ENCODE assay signal across 10 cellular contexts in genomic region chr1:155218854-155219591, GRCh38. TPM values are rescaled to one million over a fixed set of nuclear protein-coding genes. Genes with fewer than 3 reads are reported as not detected.
DNase-seq lines count a peak whose midpoint lies in the region; ATAC-seq, FAIRE-seq and TF ChIP-seq lines count a peak whose summit lies in the region.
"Had no signal": no experiment of that assay in that cellular context is flagged by ENCODE, and none has a peak within 500 bp of the region (broad histone marks: within the 10 kb centered on the region; RNA-seq: fewer than 3 reads in every experiment).

No MANE protein-coding gene starts in this region.

- H3K4me3 ChIP-seq in AG10803 (ENCODE audit: low read length) (no peak overlapping the region), colonic mucosa (no peak overlapping the region), HepG2 (replicated peaks in 1 of 3; ENCODE audit: insufficient read depth in 1 of 3, low read depth in 2 of 3, low read length in 3 of 3) (no peak overlapping the region), tibial nerve (peak overlapping the region in 3 of 4 donors; percentile 0 to 29 (median 23)), MG63 (no peak overlapping the region)
- H3K4me3 ChIP-seq: HAP-1 had no signal

- no peaks in the 10 kb centered on the region for H3K36me3 ChIP-seq in colonic mucosa
- H3K36me3 ChIP-seq in HepG2 (replicated peaks in 1 of 2; ENCODE audit: control insufficient read depth in 1 of 2, insufficient read depth in 2 of 2, low read length in 2 of 2) = no peaks in the 10 kb centered on the region
- peaks cover 0 to 29% (median 0%) of the 10 kb centered on the region in 3 donors for H3K36me3 ChIP-seq in tibial nerve
- peaks cover 2% of the 10 kb centered on the region; the same call in 1 of the 2 replicates for H3K36me3 ChIP-seq in MG63

- no peaks in the 10 kb centered on the region for H3K4me1 ChIP-seq in colonic mucosa
- H3K4me1 ChIP-seq in HepG2 (ENCODE audit: insufficient read depth, low read length) = peaks cover 7% of the 10 kb centered on the region; the same call in 1 of the 2 replicates
- peaks cover 0 to 13% (median 0%) of the 10 kb centered on the region in 4 donors for H3K4me1 ChIP-seq in tibial nerve
- H3K4me1 ChIP-seq: foreskin keratinocyte, HAP-1 had no signal

- FAIRE-seq in GM19239 (lab: Jason Lieb, UNC) = no peak
- FAIRE-seq in HepG2 (lab: Jason Lieb, UNC) = peak; percentile 32

- ATAC-seq in HepG2 (no peak), GM21360 (IDR thresholded peaks at IDR 0.05; ENCODE audit: unreplicated experiment) (no peak)
- ATAC-seq: foreskin keratinocyte had no signal

- H3K9ac ChIP-seq in colonic mucosa (ENCODE audit: low read depth in 2 of 2, low read length in 2 of 2) (no peak overlapping the region), HepG2 (ENCODE audit: insufficient read depth, low read depth, low read length) (no peak overlapping the region)

- no peak for TF ChIP-seq EP300 in HepG2 (IDR thresholded peaks at IDR 0.05; ENCODE audit: low read depth in 2 of 2, low read length in 2 of 2)
- no peak for TF ChIP-seq EP300 in HepG2 (CRISPR knock-in tag; IDR thresholded peaks at IDR 0.05; ENCODE audit: borderline replicate concordance)
- no peak for TF ChIP-seq EP300 in tibial nerve (IDR thresholded peaks at IDR 0.05)

- H3K9me3 ChIP-seq in colonic mucosa = no peaks in the 10 kb centered on the region
- no peaks in the 10 kb centered on the region for H3K9me3 ChIP-seq in HepG2 (ENCODE audit: low read length)
- H3K9me3 ChIP-seq in tibial nerve = no peaks in the 10 kb centered on the region
- no peaks in the 10 kb centered on the region for H3K9me3 ChIP-seq in MG63
- H3K9me3 ChIP-seq: HAP-1 had no signal

- CTCF ChIA-PET in HepG2 (lab: Yijun Ruan, JAX; ENCODE audit: low intra/inter-chr PET ratio, low total read pairs) = no interaction called here

- peak overlapping the region; percentile 80 for H3K27ac ChIP-seq in colonic mucosa
- H3K27ac ChIP-seq in HepG2 (ENCODE audit: extremely low read length, insufficient read depth, low read length) = no peak overlapping the region
- peak overlapping the region in 3 of 4 donors; percentile 19 to 50 (median 30) for H3K27ac ChIP-seq in tibial nerve
- H3K27ac ChIP-seq: foreskin keratinocyte had no signal

- POLR2A ChIA-PET in HepG2 (lab: Yijun Ruan, JAX) = no interaction called here

- no peaks in the 10 kb centered on the region for H4K20me1 ChIP-seq in HepG2 (ENCODE audit: insufficient read depth, low read length)

- H2AFZ ChIP-seq in HepG2 (ENCODE audit: low read length) = no peak overlapping the region

- TF ChIP-seq CTCF in AG10803 (conservative IDR thresholded peaks at IDR 0.05; ENCODE audit: low read length) (no peak), colonic mucosa (IDR thresholded peaks at IDR 0.05) (no peak), HepG2 (CRISPR knock-in tag; IDR thresholded peaks at IDR 0.05) (no peak), tibial nerve (IDR thresholded peaks at IDR 0.05) (no peak)

- in situ Hi-C loops in HepG2 (cut with HindIII; ENCODE audit: extremely low pct_ligation_motif_present, low pct_unique_long_range_greater_than_20kb) = no loop called here

- no peak overlapping the region for H3K4me2 ChIP-seq in HepG2 (ENCODE audit: low read depth, low read length)

- H3K79me2 ChIP-seq in HepG2 (ENCODE audit: insufficient read depth, low read length) = no peaks in the 10 kb centered on the region

- intact Hi-C loops in colonic mucosa (cut with DNase I) = no loop called here
- intact Hi-C loops in HepG2 (cut with micrococcal nuclease; ENCODE audit: unreplicated experiment) = no loop called here

- TF ChIP-seq RAD21 in HepG2 (CRISPR knock-in tag; IDR thresholded peaks at IDR 0.05) = no peak

- WGBS in HepG2 (ENCODE audit: low lambda C conversion rate) = 74% methylated on average over 7 of the region's 7 CpGs
- 32 to 37% methylated on average over 7 of the region's 7 CpGs for WGBS in tibial nerve, 2 donors

- no TSS peak for BruUV-seq in HepG2 (replicated peaks; lab: Mats Ljungman, UMichigan)

- DNase-seq in AG10803 (ENCODE audit: low read depth) = peak; percentile 51
- peak; percentile 22 for DNase-seq in GM19239 (ENCODE audit: insufficient read length, low spot score)
- DNase-seq in OCI-M1 (lab: John Stamatoyannopoulos, UW) = peak; percentile 78
- peak; percentile 77 for DNase-seq in colonic mucosa
- DNase-seq in HepG2 (ENCODE audit: low spot score) = no peak
- DNase-seq in tibial nerve (ENCODE audit: low spot score in 2 of 2) = peak in 1 of 2 donors; percentile 84
- no peak for DNase-seq in MG63

- TF ChIP-seq POLR2A in HepG2 (IDR thresholded peaks at IDR 0.05; ENCODE audit: insufficient read depth in 1 of 2, low read depth in 2 of 2, low read length in 2 of 2) (no peak), tibial nerve (IDR thresholded peaks at IDR 0.05) (no peak)

- no peaks in the 10 kb centered on the region for H3K27me3 ChIP-seq in colonic mucosa
- H3K27me3 ChIP-seq in HepG2 (ENCODE audit: control insufficient read depth in 1 of 2, insufficient read depth in 2 of 2, low read length in 2 of 2) = no peaks in the 10 kb centered on the region
- no peaks in the 10 kb centered on the region for H3K27me3 ChIP-seq in tibial nerve
- no peaks in the 10 kb centered on the region for H3K27me3 ChIP-seq in MG63
- H3K27me3 ChIP-seq: foreskin keratinocyte had no signal

RNA-seq across cellular contexts. Expression of gene MTX1, which starts 10.5 kb away (rescaled TPM):
- total RNA-seq in colonic mucosa (10 to 100 TPM; 37.5 to 55.8 TPM), HepG2 (2016; rRNA removed; fragmentation: Illumina TruSeq; extraction: Trizol) (64.5 and 71.5 TPM in 2 replicates), tibial nerve (10 to 100 TPM; 30.1 to 50.7 (median 35.3) TPM)
- total RNA-seq in HepG2 (2016; cell fraction: cytosol; rRNA removed; fragmentation: Illumina TruSeq; extraction: Trizol; ENCODE audit: low read depth) = 20.6 and 22.4 TPM in 2 replicates
- 65.0 and 76.3 TPM in 2 replicates for total RNA-seq in HepG2 (2016; cell fraction: insoluble cytoplasmic fraction; rRNA removed; fragmentation: Illumina TruSeq; extraction: Trizol)
- 23.2 and 26.5 TPM in 2 replicates for total RNA-seq in HepG2 (2016; cell fraction: membrane; rRNA removed; fragmentation: Illumina TruSeq; extraction: Trizol)
- 35.2 and 36.8 TPM in 2 replicates for total RNA-seq in HepG2 (2016; cell fraction: nucleus; rRNA removed; fragmentation: Illumina TruSeq; extraction: Trizol)
- 72.6 and 85.1 TPM in 2 replicates for polyA plus RNA-seq in HepG2 (2011; rRNA removed)
- 61.1 and 90.3 TPM in 2 replicates for polyA plus RNA-seq in HepG2 (2011; cell fraction: cytosol; rRNA removed)
- 55.1 and 59.0 TPM in 2 replicates for polyA plus RNA-seq in HepG2 (2011; cell fraction: nucleus; rRNA removed)
- polyA plus RNA-seq in HepG2 (2012) = 37.3 and 38.1 TPM in 2 replicates
- polyA plus RNA-seq in HepG2 (2016; cell fraction: cytosol; fragmentation: Illumina TruSeq; extraction: Trizol; ENCODE audit: low read depth) = 25.0 and 25.6 TPM in 2 replicates
- 73.9 and 74.4 TPM in 2 replicates for polyA plus RNA-seq in HepG2 (2016; cell fraction: insoluble cytoplasmic fraction; fragmentation: Illumina TruSeq; extraction: Trizol; ENCODE audit: low read depth)
- polyA plus RNA-seq in HepG2 (2016; cell fraction: membrane; fragmentation: Illumina TruSeq; extraction: Trizol; ENCODE audit: low read depth) = 19.9 and 21.6 TPM in 2 replicates
- 49.3 and 57.4 TPM in 2 replicates for polyA plus RNA-seq in HepG2 (2016; cell fraction: nucleus; fragmentation: Illumina TruSeq; extraction: Trizol; ENCODE audit: insufficient read depth, low read depth)
- 129 and 176 TPM in 2 replicates for polyA minus RNA-seq in HepG2 (2011; rRNA and poly(A)+ RNA removed; ENCODE audit: low replicate concordance)
- polyA minus RNA-seq in HepG2 (2011; cell fraction: cytosol; rRNA and poly(A)+ RNA removed) = 27.0 and 36.4 TPM in 2 replicates
- polyA minus RNA-seq in HepG2 (2011; cell fraction: nucleus; rRNA and poly(A)+ RNA removed) = 23.9 and 27.6 TPM in 2 replicates
- total RNA-seq in MG63 (2014; rRNA removed; shearing (Covaris generic); ENCODE audit: low replicate concordance) = 97.2 and 100 TPM in 2 replicates

RNA-seq across cellular contexts. Expression of gene THBS3, which starts 11.3 kb away (rescaled TPM):
- total RNA-seq in colonic mucosa (10 to 100 TPM; 12.2 to 16.0 TPM), HepG2 (2016; rRNA removed; fragmentation: Illumina TruSeq; extraction: Trizol) (0.39 and 0.86 TPM in 2 replicates), tibial nerve (100 to 1,000 TPM in 1 of 4 donors, 10 to 100 TPM in 3; 33.9 to 119 (median 52.6) TPM)
- total RNA-seq in HepG2 (2016; cell fraction: cytosol; rRNA removed; fragmentation: Illumina TruSeq; extraction: Trizol; ENCODE audit: low read depth) = 0.30 TPM in 1 of 2 replicates, not detected in the other
- 0.77 and 0.95 TPM in 2 replicates for total RNA-seq in HepG2 (2016; cell fraction: insoluble cytoplasmic fraction; rRNA removed; fragmentation: Illumina TruSeq; extraction: Trizol)
- 0.22 and 0.45 TPM in 2 replicates for total RNA-seq in HepG2 (2016; cell fraction: membrane; rRNA removed; fragmentation: Illumina TruSeq; extraction: Trizol)
- total RNA-seq in HepG2 (2016; cell fraction: nucleus; rRNA removed; fragmentation: Illumina TruSeq; extraction: Trizol) = 0.94 and 1.8 TPM in 2 replicates
- polyA plus RNA-seq in HepG2 (2011; rRNA removed) = 3.6 and 4.4 TPM in 2 replicates
- 1.5 and 1.8 TPM in 2 replicates for polyA plus RNA-seq in HepG2 (2011; cell fraction: cytosol; rRNA removed)
- 19.9 and 26.8 TPM in 2 replicates for polyA plus RNA-seq in HepG2 (2011; cell fraction: nucleus; rRNA removed)
- 2.1 and 2.4 TPM in 2 replicates for polyA plus RNA-seq in HepG2 (2012)
- 0.14 and 0.26 TPM in 2 replicates for polyA plus RNA-seq in HepG2 (2016; cell fraction: cytosol; fragmentation: Illumina TruSeq; extraction: Trizol; ENCODE audit: low read depth)
- 0.29 and 0.60 TPM in 2 replicates for polyA plus RNA-seq in HepG2 (2016; cell fraction: insoluble cytoplasmic fraction; fragmentation: Illumina TruSeq; extraction: Trizol; ENCODE audit: low read depth)
- 0.10 and 0.31 TPM in 2 replicates for polyA plus RNA-seq in HepG2 (2016; cell fraction: membrane; fragmentation: Illumina TruSeq; extraction: Trizol; ENCODE audit: low read depth)
- polyA plus RNA-seq in HepG2 (2016; cell fraction: nucleus; fragmentation: Illumina TruSeq; extraction: Trizol; ENCODE audit: insufficient read depth, low read depth) = 3.1 and 4.9 TPM in 2 replicates
- polyA minus RNA-seq in HepG2 (2011; rRNA and poly(A)+ RNA removed; ENCODE audit: low replicate concordance) = 2.9 and 6.9 TPM in 2 replicates
- polyA minus RNA-seq in HepG2 (2011; cell fraction: cytosol; rRNA and poly(A)+ RNA removed) = 1.4 and 1.5 TPM in 2 replicates
- 2.7 and 3.4 TPM in 2 replicates for polyA minus RNA-seq in HepG2 (2011; cell fraction: nucleus; rRNA and poly(A)+ RNA removed)
- total RNA-seq in MG63 (2014; rRNA removed; shearing (Covaris generic); ENCODE audit: low replicate concordance) = 9.1 and 11.0 TPM in 2 replicates

RNA-seq across cellular contexts. Expression of gene ENTREP3, which starts 36.3 kb away (rescaled TPM):
- 10 to 100 TPM; 22.0 to 34.2 TPM for total RNA-seq in colonic mucosa
- 4.1 and 6.2 TPM in 2 replicates for total RNA-seq in HepG2 (2016; rRNA removed; fragmentation: Illumina TruSeq; extraction: Trizol)
- total RNA-seq in HepG2 (2016; cell fraction: cytosol; rRNA removed; fragmentation: Illumina TruSeq; extraction: Trizol; ENCODE audit: low read depth) = 3.6 and 4.8 TPM in 2 replicates
- total RNA-seq in HepG2 (2016; cell fraction: insoluble cytoplasmic fraction; rRNA removed; fragmentation: Illumina TruSeq; extraction: Trizol) = 3.2 and 5.5 TPM in 2 replicates
- total RNA-seq in HepG2 (2016; cell fraction: membrane; rRNA removed; fragmentation: Illumina TruSeq; extraction: Trizol) = 12.9 and 13.0 TPM in 2 replicates
- total RNA-seq in HepG2 (2016; cell fraction: nucleus; rRNA removed; fragmentation: Illumina TruSeq; extraction: Trizol) = 6.9 and 8.6 TPM in 2 replicates
- 9.9 and 11.9 TPM in 2 replicates for polyA plus RNA-seq in HepG2 (2011; rRNA removed)
- polyA plus RNA-seq in HepG2 (2011; cell fraction: cytosol; rRNA removed) = 7.8 and 10.3 TPM in 2 replicates
- polyA plus RNA-seq in HepG2 (2011; cell fraction: nucleus; rRNA removed) = 18.3 and 21.0 TPM in 2 replicates
- polyA plus RNA-seq in HepG2 (2012) = 18.4 and 22.0 TPM in 2 replicates
- 22.1 and 24.0 TPM in 2 replicates for polyA plus RNA-seq in HepG2 (2016; cell fraction: cytosol; fragmentation: Illumina TruSeq; extraction: Trizol; ENCODE audit: low read depth)
- 19.7 and 25.6 TPM in 2 replicates for polyA plus RNA-seq in HepG2 (2016; cell fraction: insoluble cytoplasmic fraction; fragmentation: Illumina TruSeq; extraction: Trizol; ENCODE audit: low read depth)
- polyA plus RNA-seq in HepG2 (2016; cell fraction: membrane; fragmentation: Illumina TruSeq; extraction: Trizol; ENCODE audit: low read depth) = 49.9 and 57.1 TPM in 2 replicates
- polyA plus RNA-seq in HepG2 (2016; cell fraction: nucleus; fragmentation: Illumina TruSeq; extraction: Trizol; ENCODE audit: insufficient read depth, low read depth) = 28.1 and 33.5 TPM in 2 replicates
- polyA minus RNA-seq in HepG2 (2011; rRNA and poly(A)+ RNA removed; ENCODE audit: low replicate concordance) = 7.5 and 12.8 TPM in 2 replicates
- polyA minus RNA-seq in HepG2 (2011; cell fraction: cytosol; rRNA and poly(A)+ RNA removed) = 8.1 and 9.3 TPM in 2 replicates
- polyA minus RNA-seq in HepG2 (2011; cell fraction: nucleus; rRNA and poly(A)+ RNA removed) = 3.7 and 4.4 TPM in 2 replicates
- 10 to 100 TPM; 22.7 to 42.0 (median 26.6) TPM for total RNA-seq in tibial nerve
- 7.7 and 9.2 TPM in 2 replicates for total RNA-seq in MG63 (2014; rRNA removed; shearing (Covaris generic); ENCODE audit: low replicate concordance)

RNA-seq across cellular contexts. Expression of gene SCAMP3, which starts 43.1 kb away (rescaled TPM):
- total RNA-seq in colonic mucosa (10 to 100 TPM; 41.5 to 67.7 TPM), HepG2 (2016; rRNA removed; fragmentation: Illumina TruSeq; extraction: Trizol) (27.0 and 46.8 TPM in 2 replicates), tibial nerve (10 to 100 TPM; 54.5 to 91.1 (median 65.2) TPM)
- 16.4 and 20.0 TPM in 2 replicates for total RNA-seq in HepG2 (2016; cell fraction: cytosol; rRNA removed; fragmentation: Illumina TruSeq; extraction: Trizol; ENCODE audit: low read depth)
- 29.6 and 44.4 TPM in 2 replicates for total RNA-seq in HepG2 (2016; cell fraction: insoluble cytoplasmic fraction; rRNA removed; fragmentation: Illumina TruSeq; extraction: Trizol)
- 22.9 and 28.4 TPM in 2 replicates for total RNA-seq in HepG2 (2016; cell fraction: membrane; rRNA removed; fragmentation: Illumina TruSeq; extraction: Trizol)
- total RNA-seq in HepG2 (2016; cell fraction: nucleus; rRNA removed; fragmentation: Illumina TruSeq; extraction: Trizol) = 37.1 and 38.5 TPM in 2 replicates
- polyA plus RNA-seq in HepG2 (2011; rRNA removed) = 83.3 and 92.5 TPM in 2 replicates
- 94.5 and 95.0 TPM in 2 replicates for polyA plus RNA-seq in HepG2 (2011; cell fraction: cytosol; rRNA removed)
- polyA plus RNA-seq in HepG2 (2011; cell fraction: nucleus; rRNA removed) = 74.3 and 75.6 TPM in 2 replicates
- 30.4 and 37.1 TPM in 2 replicates for polyA plus RNA-seq in HepG2 (2012)
- polyA plus RNA-seq in HepG2 (2016; cell fraction: cytosol; fragmentation: Illumina TruSeq; extraction: Trizol; ENCODE audit: low read depth) = 28.3 and 28.6 TPM in 2 replicates
- polyA plus RNA-seq in HepG2 (2016; cell fraction: insoluble cytoplasmic fraction; fragmentation: Illumina TruSeq; extraction: Trizol; ENCODE audit: low read depth) = 45.8 and 52.3 TPM in 2 replicates
- polyA plus RNA-seq in HepG2 (2016; cell fraction: membrane; fragmentation: Illumina TruSeq; extraction: Trizol; ENCODE audit: low read depth) = 37.1 and 38.2 TPM in 2 replicates
- 82.5 and 83.5 TPM in 2 replicates for polyA plus RNA-seq in HepG2 (2016; cell fraction: nucleus; fragmentation: Illumina TruSeq; extraction: Trizol; ENCODE audit: insufficient read depth, low read depth)
- 118 and 271 TPM in 2 replicates for polyA minus RNA-seq in HepG2 (2011; rRNA and poly(A)+ RNA removed; ENCODE audit: low replicate concordance)
- 33.3 and 39.4 TPM in 2 replicates for polyA minus RNA-seq in HepG2 (2011; cell fraction: cytosol; rRNA and poly(A)+ RNA removed)
- polyA minus RNA-seq in HepG2 (2011; cell fraction: nucleus; rRNA and poly(A)+ RNA removed) = 16.9 and 21.4 TPM in 2 replicates
- 116 TPM in 2 replicates for total RNA-seq in MG63 (2014; rRNA removed; shearing (Covaris generic); ENCODE audit: low replicate concordance)

RNA-seq across cellular contexts. Expression of gene TRIM46, which starts 45.4 kb away (rescaled TPM):
- total RNA-seq in colonic mucosa = under 1 TPM; 0.10 to 0.19 TPM
- total RNA-seq in HepG2 (2016; rRNA removed; fragmentation: Illumina TruSeq; extraction: Trizol) = 0.04 and 0.08 TPM in 2 replicates
- total RNA-seq in HepG2 (2016; cell fraction: cytosol; rRNA removed; fragmentation: Illumina TruSeq; extraction: Trizol; ENCODE audit: low read depth) = not detected in 2 replicates
- 0.04 TPM in 1 of 2 replicates, not detected in the other for total RNA-seq in HepG2 (2016; cell fraction: insoluble cytoplasmic fraction; rRNA removed; fragmentation: Illumina TruSeq; extraction: Trizol)
- total RNA-seq in HepG2 (2016; cell fraction: membrane; rRNA removed; fragmentation: Illumina TruSeq; extraction: Trizol) = not detected in 2 replicates
- total RNA-seq in HepG2 (2016; cell fraction: nucleus; rRNA removed; fragmentation: Illumina TruSeq; extraction: Trizol) = not detected in 2 replicates
- 0.09 and 0.12 TPM in 2 replicates for polyA plus RNA-seq in HepG2 (2011; rRNA removed)
- 0.04 and 0.11 TPM in 2 replicates for polyA plus RNA-seq in HepG2 (2011; cell fraction: cytosol; rRNA removed)
- 0.43 and 0.47 TPM in 2 replicates for polyA plus RNA-seq in HepG2 (2011; cell fraction: nucleus; rRNA removed)
- 0.15 and 0.25 TPM in 2 replicates for polyA plus RNA-seq in HepG2 (2012)
- polyA plus RNA-seq in HepG2 (2016; cell fraction: cytosol; fragmentation: Illumina TruSeq; extraction: Trizol; ENCODE audit: low read depth) = 0.02 and 0.05 TPM in 2 replicates
- not detected in 2 replicates for polyA plus RNA-seq in HepG2 (2016; cell fraction: insoluble cytoplasmic fraction; fragmentation: Illumina TruSeq; extraction: Trizol; ENCODE audit: low read depth)
- 0.05 and 0.08 TPM in 2 replicates for polyA plus RNA-seq in HepG2 (2016; cell fraction: membrane; fragmentation: Illumina TruSeq; extraction: Trizol; ENCODE audit: low read depth)
- 0.21 TPM in 1 of 2 replicates, not detected in the other for polyA plus RNA-seq in HepG2 (2016; cell fraction: nucleus; fragmentation: Illumina TruSeq; extraction: Trizol; ENCODE audit: insufficient read depth, low read depth)
- polyA minus RNA-seq in HepG2 (2011; rRNA and poly(A)+ RNA removed; ENCODE audit: low replicate concordance) = 0.12 and 0.19 TPM in 2 replicates
- polyA minus RNA-seq in HepG2 (2011; cell fraction: cytosol; rRNA and poly(A)+ RNA removed) = not detected in 2 replicates
- not detected in 2 replicates for polyA minus RNA-seq in HepG2 (2011; cell fraction: nucleus; rRNA and poly(A)+ RNA removed)
- total RNA-seq in tibial nerve = 10 to 100 TPM in 2 of 4 donors, 1 to 10 TPM in 2; 6.0 to 20.4 (median 12.7) TPM
- not detected in 2 replicates for total RNA-seq in MG63 (2014; rRNA removed; shearing (Covaris generic); ENCODE audit: low replicate concordance)

Comparison
In these comparisons a context has a peak if more than half of its experiments do, and no peak if none do; other contexts are left out.
1. DNase-seq: peak in AG10803 (single experiment), GM19239 (single experiment), OCI-M1 (single experiment) and colonic mucosa (single experiment); none in HepG2 (single experiment) and MG63 (single experiment).
2. H3K4me3 ChIP-seq: peak in tibial nerve (3 of 4); none in AG10803 (single experiment), colonic mucosa (single experiment), HepG2 (0 of 3) and MG63 (single experiment).